17 cellular contexts compared by ENCODE assay signal in the genomic region with DNA sequence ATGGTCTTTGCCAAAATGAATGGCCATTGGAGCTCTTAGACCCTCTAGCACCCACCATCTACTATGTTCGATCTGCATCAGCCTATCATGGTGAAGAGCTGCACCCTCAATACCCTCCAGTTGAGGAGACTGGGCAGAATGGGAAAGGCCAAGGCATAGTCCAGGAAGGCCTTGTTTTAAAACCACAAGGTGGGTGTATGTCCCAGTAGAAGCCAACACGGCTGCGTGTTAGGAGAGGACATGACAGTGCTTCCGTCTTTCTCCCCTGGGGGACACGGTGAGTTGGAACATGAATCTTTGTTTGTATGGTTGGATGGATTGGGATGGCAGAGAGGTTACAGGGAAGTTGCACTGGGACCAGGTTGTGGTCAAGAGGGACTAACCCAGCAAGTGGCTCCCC. TPM values are rescaled to one million over a fixed set of nuclear protein-coding genes. Genes with fewer than 3 reads are reported as not detected.
A peak's percentile ranks its signal among the peaks of the same experiment; 100 is the strongest.
DNase-seq lines count a peak whose midpoint lies in the region; ATAC-seq and TF ChIP-seq lines count a peak whose summit lies in the region.
"Had no signal": no experiment of that assay in that cellular context is flagged by ENCODE, and none has a peak within 500 bp of the region (broad histone marks: within the 10 kb centered on the region; RNA-seq: fewer than 3 reads in every experiment).

No MANE protein-coding gene starts in this region.

- CTCF ChIA-PET in PC-9 (lab: Charles Lee): interaction anchor here (0.5 kb wide), 1 partner anchor 185 kb away, joined by 3 read pairs; no protein-coding TSS in a partner anchor

- BruUV-seq in PC-9 (replicated peaks; lab: Mats Ljungman, UMichigan): no TSS peak

- no peaks in the 10 kb centered on the region for H3K27me3 ChIP-seq in BLaER1
- H3K27me3 ChIP-seq in psoas muscle (ENCODE audit: insufficient read depth in 3 of 3, low read length in 2 of 3): no peaks in the 10 kb centered on the region
- H3K27me3 ChIP-seq in PC-9 (ENCODE audit: insufficient read depth, low read depth): no peaks in the 10 kb centered on the region

- H4K20me1 ChIP-seq in BLaER1 (peaks cover 99% of the 10 kb centered on the region), PC-9 (ENCODE audit: insufficient read depth) (peaks cover 11% of the 10 kb centered on the region; the same call in 1 of the 2 replicates)

- H3K4me3 Mint-ChIP-seq in activated CD4-positive, alpha-beta T cell treated with anti-CD3 and anti-CD28 coated beads, Interleukin-2, amount 10 ng/mL, durations not matched to agents 24 days and 14 days: no peak overlapping the region
- no peak overlapping the region for H3K4me3 Mint-ChIP-seq in central memory CD8-positive, alpha-beta T cell
- H3K4me3 Mint-ChIP-seq: CD14-positive monocyte had no signal

- peaks cover 67% of the 10 kb centered on the region for H3K36me3 Mint-ChIP-seq in activated CD4-positive, alpha-beta T cell treated with anti-CD3 and anti-CD28 coated beads, Interleukin-2, amount 10 ng/mL, durations not matched to agents 24 days and 14 days (ENCODE audit: low read depth)
- H3K36me3 Mint-ChIP-seq in central memory CD8-positive, alpha-beta T cell (ENCODE audit: insufficient read depth): peaks cover 71% of the 10 kb centered on the region

- H3K27ac Mint-ChIP-seq in activated CD4-positive, alpha-beta T cell treated with anti-CD3 and anti-CD28 coated beads, Interleukin-2, amount 10 ng/mL, durations not matched to agents 24 days and 14 days: peak overlapping the region; percentile 25
- peak overlapping the region; percentile 9 for H3K27ac Mint-ChIP-seq in central memory CD8-positive, alpha-beta T cell (ENCODE audit: low read depth)

- H2AFZ ChIP-seq in PC-9: no peak overlapping the region

- H3K9me3 ChIP-seq in BLaER1 (no peaks in the 10 kb centered on the region), psoas muscle (no peaks in the 10 kb centered on the region), PC-9 (ENCODE audit: insufficient read depth, low read depth) (no peaks in the 10 kb centered on the region)

- peaks cover 13% of the 10 kb centered on the region for H3K4me1 Mint-ChIP-seq in activated CD4-positive, alpha-beta T cell treated with anti-CD3 and anti-CD28 coated beads, Interleukin-2, amount 10 ng/mL, durations not matched to agents 24 days and 14 days
- H3K4me1 Mint-ChIP-seq in central memory CD8-positive, alpha-beta T cell: peaks cover 9% of the 10 kb centered on the region

- H3K27ac ChIP-seq in BLaER1 (0 out of 2 replicates have a peak overlapping the region, but pooled peaks have one; percentile 16), psoas muscle (peak overlapping the region; percentile 91), PC-9 (no peak overlapping the region)

- H3K79me2 ChIP-seq in PC-9 (ENCODE audit: low read depth): peaks cover 37% of the 10 kb centered on the region; the same call in 1 of the 2 replicates

- no peak for DNase-seq in activated CD4-positive, alpha-beta T cell treated with anti-CD3 and anti-CD28 coated beads, Interleukin-2, amount 10 ng/mL, durations not matched to agents 24 days and 14 days
- no peak for DNase-seq in activated CD4-positive, alpha-beta T cell treated with anti-CD3 and anti-CD28 coated beads, Interleukin-2, amount 50 U/mL, for 48 hours
- no peak for DNase-seq in central memory CD8-positive, alpha-beta T cell (ENCODE audit: low spot score in 2 of 2)
- DNase-seq in psoas muscle (no peak), NCI-H774 (lab: John Stamatoyannopoulos, UW) (no peak), T-helper 9 cell (no peak), PC-9 (no peak)
- DNase-seq: 8988T, DMS53, MV-4-11, NCI-H1417 treated with DMSO at 0.1 percent for 48 hours, NCI-H2029 treated with DMSO at 0.1 percent for 48 hours, NCI-H510A treated with DMSO at 0.1 percent for 48 hours had no signal

- peaks cover 52% of the 10 kb centered on the region for H3F3A ChIP-seq in PC-9 (ENCODE audit: insufficient read depth, low read depth)

- TF ChIP-seq CTCF in psoas muscle (IDR thresholded peaks at IDR 0.05): no peak
- no peak for TF ChIP-seq CTCF in PC-9 (conservative IDR thresholded peaks at IDR 0.05)

- H3K9me3 Mint-ChIP-seq in activated CD4-positive, alpha-beta T cell treated with anti-CD3 and anti-CD28 coated beads, Interleukin-2, amount 10 ng/mL, durations not matched to agents 24 days and 14 days: no peaks in the 10 kb centered on the region
- H3K9me3 Mint-ChIP-seq in central memory CD8-positive, alpha-beta T cell: no peaks in the 10 kb centered on the region

- H3K4me2 ChIP-seq in BLaER1 (peak overlapping the region; percentile 47), PC-9 (no peak overlapping the region)

- WGBS in psoas muscle, 3 donors: 44 to 66% (median 53%) methylated on average over 5 of the region's 5 CpGs

- intact Hi-C loops in activated CD4-positive, alpha-beta T cell treated with anti-CD3 and anti-CD28 coated beads, Interleukin-2, amount 10 ng/mL, durations not matched to agents 24 days and 14 days (cut with micrococcal nuclease): loop anchor here (5.0 kb wide), 1 partner anchor 65 kb away; the partner anchor contains the start of gene THRAP3
- intact Hi-C loops in psoas muscle (cut with DNase I) (loop anchor here (5.0 kb wide), 3 partner anchors 60 to 190 kb away; partner anchors contain the start of gene MAP7D1 (in 1 of the 2)), PC-9 (cut with micrococcal nuclease; ENCODE audit: unreplicated experiment) (no loop called here)

- no peak for ATAC-seq in central memory CD8-positive, alpha-beta T cell (replicated peaks; ENCODE audit: extremely low read depth, poor library complexity, severe bottlenecking)
- ATAC-seq in psoas muscle: peak; percentile 11 to 44 (median 32)
- ATAC-seq: GM12878, HCT116 had no signal

- H3K9ac ChIP-seq in BLaER1: no peak overlapping the region

- no peaks in the 10 kb centered on the region for H3K27me3 Mint-ChIP-seq in activated CD4-positive, alpha-beta T cell treated with anti-CD3 and anti-CD28 coated beads, Interleukin-2, amount 10 ng/mL, durations not matched to agents 24 days and 14 days
- H3K27me3 Mint-ChIP-seq in central memory CD8-positive, alpha-beta T cell: no peaks in the 10 kb centered on the region

- H3K36me3 ChIP-seq in BLaER1: peaks cover 96% of the 10 kb centered on the region
- peaks cover 12 to 98% of the 10 kb centered on the region in 2 donors for H3K36me3 ChIP-seq in psoas muscle (ENCODE audit: insufficient read depth in 1 of 2, low read depth in 1 of 2)
- peaks cover 46% of the 10 kb centered on the region for H3K36me3 ChIP-seq in PC-9 (ENCODE audit: low read depth)

- no peaks in the 10 kb centered on the region for H3K9me2 ChIP-seq in PC-9 (ENCODE audit: insufficient read depth)

- H3K4me3 ChIP-seq in BLaER1 (no peak overlapping the region), psoas muscle (peak overlapping the region; percentile 30), PC-9 (no peak overlapping the region)
- H3K4me3 ChIP-seq: GM12878 had no signal

- H3K4me1 ChIP-seq in BLaER1 (peaks cover 17% of the 10 kb centered on the region), psoas muscle (peaks cover 84% of the 10 kb centered on the region), PC-9 (replicated peaks; ENCODE audit: insufficient read depth) (no peaks in the 10 kb centered on the region)

- POLR2A ChIA-PET in PC-9 (lab: Charles Lee; ENCODE audit: unreplicated experiment): no interaction called here

RNA-seq across cellular contexts. Expression of gene SH3D21, which starts 18.6 kb away (rescaled TPM):
- 17.0 and 19.4 TPM in 2 replicates for total RNA-seq in activated CD4-positive, alpha-beta T cell treated with anti-CD3 and anti-CD28 coated beads, Interleukin-2, amount 10 ng/mL, durations not matched to agents 24 days and 14 days
- total RNA-seq in psoas muscle (1 to 10 TPM in 1 of 4 donors, under 1 TPM in 3; 0.69 to 1.1 (median 0.96) TPM), PC-9 (2021) (18.3 and 25.9 TPM in 2 replicates)
- under 1 TPM; 0.36 to 0.88 (median 0.37) TPM for polyA plus RNA-seq in psoas muscle
- polyA plus RNA-seq: CD14-positive monocyte had no signal

RNA-seq across cellular contexts. Expression of gene EVA1B, which starts 35.9 kb away (rescaled TPM):
- 7.5 and 9.0 TPM in 2 replicates for total RNA-seq in activated CD4-positive, alpha-beta T cell treated with anti-CD3 and anti-CD28 coated beads, Interleukin-2, amount 10 ng/mL, durations not matched to agents 24 days and 14 days
- 1 to 10 TPM; 3.3 to 8.2 (median 5.6) TPM for total RNA-seq in psoas muscle
- polyA plus RNA-seq in psoas muscle: 10 to 100 TPM in 1 of 3 donors, 1 to 10 TPM in 2; 2.6 to 13.7 (median 6.9) TPM
- total RNA-seq in PC-9 (2021): 12.4 and 20.5 TPM in 2 replicates
